Comparison of ENCODE assay signal across 13 cellular contexts in genomic region chr6:34285571-34285970, GRCh38. TPM values are rescaled to one million over a fixed set of nuclear protein-coding genes. Genes with fewer than 3 reads are reported as not detected.
DNase-seq lines count a peak whose midpoint lies in the region; ATAC-seq and TF ChIP-seq lines count a peak whose summit lies in the region.
"Had no signal": no experiment of that assay in that cellular context is flagged by ENCODE, and none has a peak within 500 bp of the region (broad histone marks: within the 10 kb centered on the region; RNA-seq: fewer than 3 reads in every experiment).

No MANE protein-coding gene starts in this region.

- H3K27me3 ChIP-seq in adrenal gland (no peaks in the 10 kb centered on the region), neutrophil (no peaks in the 10 kb centered on the region), transverse colon (no peaks in the 10 kb centered on the region)

- 56 to 72% (median 66%) methylated on average over 2 of the region's 2 CpGs for WGBS in adrenal gland, 4 donors
- WGBS in transverse colon (ENCODE audit: low coverage in 1 of 2), 2 donors: 93% methylated on average over 2 of the region's 2 CpGs; no CpG with 5 or more reads in 1 of the 2 donors

- H3K27ac ChIP-seq in adrenal gland (peak overlapping the region in 3 of 5 donors; percentile 4 to 84 (median 48)), neutrophil (peak overlapping the region; percentile 95), transverse colon (peak overlapping the region; percentile 24 to 55 (median 31))

- TF ChIP-seq POLR2A in adrenal gland (IDR thresholded peaks at IDR 0.05): no peak
- TF ChIP-seq POLR2A in transverse colon (IDR thresholded peaks at IDR 0.05): no peak

- intact Hi-C loops in adrenal gland (cut with DNase I) (no loop called here), transverse colon (cut with DNase I; ENCODE audit: low total_unique reads) (no loop called here), mucosa of descending colon (cut with DNase I, micrococcal nuclease) (no loop called here)

- no peak for ATAC-seq in mucosa of descending colon
- ATAC-seq: naive thymus-derived CD8-positive, alpha-beta T cell had no signal

- TF ChIP-seq EP300 in transverse colon (IDR thresholded peaks at IDR 0.05; ENCODE audit: low read depth): no peak

- DNase-seq in adrenal gland (no peak), fibroblast of villous mesenchyme (ENCODE audit: low read depth) (peak; percentile 24), transverse colon (no peak), mucosa of descending colon (no peak), DMS79 treated with DMSO at 0.1 percent for 48 hours (lab: John Stamatoyannopoulos, UW) (no peak), CD1c-positive myeloid dendritic cell (ENCODE audit: extremely low spot score) (no peak)
- DNase-seq: activated T-cell treated with anti-CD3 and anti-CD28 coated beads for 4 hours; effector CD4-positive, alpha-beta T cell; naive thymus-derived CD8-positive, alpha-beta T cell; NCI-H1092; NCI-H2107; SK-N-SH had no signal

- H3K4me1 ChIP-seq in adrenal gland (replicated peaks in 1 of 2) (peaks cover 6 to 33% of the 10 kb centered on the region in 2 donors), neutrophil (ENCODE audit: control insufficient read depth in 1 of 2, insufficient read depth in 1 of 2, low read depth in 1 of 2, low read length in 1 of 2) (peaks cover 86 to 88% of the 10 kb centered on the region in 2 experiments), transverse colon (peaks cover 0 to 10% (median 2%) of the 10 kb centered on the region in 4 donors), mucosa of descending colon (ENCODE audit: low read depth) (no peaks in the 10 kb centered on the region)

- H3K36me3 ChIP-seq in adrenal gland (replicated peaks in 1 of 2): no peaks in the 10 kb centered on the region
- no peaks in the 10 kb centered on the region for H3K36me3 ChIP-seq in neutrophil
- H3K36me3 ChIP-seq in transverse colon: no peaks in the 10 kb centered on the region
- no peaks in the 10 kb centered on the region for H3K36me3 ChIP-seq in mucosa of descending colon (ENCODE audit: low read depth)

- H3K4me3 ChIP-seq in adrenal gland (no peak overlapping the region), fibroblast of villous mesenchyme (ENCODE audit: low read depth, low read length) (no peak overlapping the region), neutrophil (ENCODE audit: low read depth in 1 of 2, low read length in 1 of 2) (peak overlapping the region; percentile 43 to 49), transverse colon (no peak overlapping the region), mucosa of descending colon (no peak overlapping the region)

- H3K9me3 ChIP-seq in adrenal gland (replicated peaks in 1 of 3) (no peaks in the 10 kb centered on the region), neutrophil (no peaks in the 10 kb centered on the region), transverse colon (no peaks in the 10 kb centered on the region), mucosa of descending colon (no peaks in the 10 kb centered on the region)
- H3K9me3 ChIP-seq: SK-N-SH had no signal

- in situ Hi-C loops in transverse colon (cut with MboI; ENCODE audit: low pct_ligation_motif_present in 1 of 4, low pct_unique_long_range_greater_than_20kb in 1 of 4, low sequenced_read_pairs in 3 of 4): no loop called here

- TF ChIP-seq CTCF in adrenal gland (IDR thresholded peaks at IDR 0.05) (no peak), fibroblast of villous mesenchyme (IDR thresholded peaks at IDR 0.05; ENCODE audit: insufficient read depth, low read depth, low read length) (no peak), neutrophil (IDR thresholded peaks at IDR 0.05) (no peak), transverse colon (IDR thresholded peaks at IDR 0.05) (no peak), mucosa of descending colon (IDR thresholded peaks at IDR 0.05) (no peak)

RNA-seq across cellular contexts. Expression of gene SMIM29, which starts 36.8 kb away (rescaled TPM):
- total RNA-seq in adrenal gland (10 to 100 TPM; 21.5 to 53.7 (median 33.2) TPM), fibroblast of villous mesenchyme (22.5 and 30.9 TPM in 2 replicates), transverse colon (10 to 100 TPM in 3 of 4 donors, 1 to 10 TPM in 1; 8.2 to 14.9 (median 12.5) TPM), mucosa of descending colon (10 to 100 TPM in 2 of 3 donors, 1 to 10 TPM in 1; 6.5 to 15.1 (median 11.2) TPM)
- 100 to 1,000 TPM in 2 of 3 donors, 1 to 10 TPM in 1; 9.7 to 122 (median 109) TPM for polyA plus RNA-seq in adrenal gland

RNA-seq across cellular contexts. Expression of gene HMGA1, which starts 48.9 kb away (rescaled TPM):
- total RNA-seq in adrenal gland: 10 to 100 TPM in 6 of 8 donors, 1 to 10 TPM in 2; 3.6 to 27.0 (median 12.7) TPM
- polyA plus RNA-seq in adrenal gland: 10 to 100 TPM in 1 of 3 donors, 1 to 10 TPM in 2; 6.6 to 13.3 (median 7.1) TPM
- total RNA-seq in fibroblast of villous mesenchyme: 65.2 and 111 TPM in 2 replicates
- 100 to 1,000 TPM in 1 of 4 donors, 10 to 100 TPM in 3; 23.2 to 112 (median 63.2) TPM for total RNA-seq in transverse colon
- total RNA-seq in mucosa of descending colon: 100 to 1,000 TPM in 2 of 3 donors, 10 to 100 TPM in 1; 49.4 to 176 (median 124) TPM

Comparison
In these comparisons a context has a peak if more than half of its experiments do, and no peak if none do; other contexts are left out.
1. H3K27ac ChIP-seq: peak in every context shown above with its lines; median percentile 95 in neutrophil; 48 in adrenal gland; 31 in transverse colon.
2. H3K4me3 ChIP-seq: peak in neutrophil (2 of 2); none in adrenal gland (0 of 4), fibroblast of villous mesenchyme (single experiment), transverse colon (0 of 4) and mucosa of descending colon (single experiment).